In genomic region chr16:30179931-30180330, GRCh38 we compare ENCODE assay signal across 28 cellular contexts.
"Had no signal": no experiment of that assay in that cellular context is flagged by ENCODE, and none has a peak within 500 bp of the region (broad histone marks: within the 10 kb centered on the region; RNA-seq: fewer than 3 reads in every experiment).

No MANE protein-coding gene starts in this region.

- H3K4me2 ChIP-seq: hepatocyte had no signal

- H3K9me3 ChIP-seq: left ventricle myocardium inferior, mucosa of descending colon, neutrophil, ovary, right atrium auricular region, suprapubic skin, thoracic aorta, tibial artery, upper lobe of right lung, uterus had no signal

- H3K36me3 ChIP-seq: left ventricle myocardium inferior, ovary, right atrium auricular region, suprapubic skin, thoracic aorta, tibial artery, upper lobe of right lung, uterus had no signal

- DNase-seq: islet precursor cell; left ventricle myocardium inferior; midbrain; mucosa of descending colon; naive thymus-derived CD4-positive, alpha-beta T cell; occipital lobe; ovary; stimulated activated CD4-positive, alpha-beta T cell treated with anti-CD3 and anti-CD28 coated beads, Interleukin-12 subunit alpha, Interleukin-12 subunit beta, amount 100 ng/mL, for 4 hours; stimulated activated CD4-positive, alpha-beta T cell treated with anti-CD3 and anti-CD28 coated beads, Interleukin-15, amount 100 ng/mL, for 24 hours; stimulated activated CD4-positive, alpha-beta T cell treated with anti-CD3 and anti-CD28 coated beads, Interleukin-2, amount 100 ng/mL, for 24 hours; stimulated activated CD4-positive, alpha-beta T cell treated with anti-CD3 and anti-CD28 coated beads, Interleukin-4, amount 100 ng/mL, for 1 hour; stimulated activated naive CD4-positive, alpha-beta T cell; tibial artery; trophoblast cell; upper lobe of right lung; uterus had no signal

- H3K27ac ChIP-seq: hepatocyte, left ventricle myocardium inferior, neutrophil, ovary, right atrium auricular region, skin epidermis, suprapubic skin, thoracic aorta, tibial artery, upper lobe of right lung, uterus had no signal

- H3K27ac Mint-ChIP-seq: natural killer cell treated with Interleukin-12 subunit alpha and Interleukin-12 subunit beta and Interleukin-15 and Interleukin-18, amount 100 ng/mL, for 72 hours; progenitor cell of endocrine pancreas had no signal

- ATAC-seq: mucosa of descending colon; naive thymus-derived CD4-positive, alpha-beta T cell; natural killer cell treated with Interleukin-12 subunit alpha and Interleukin-12 subunit beta and Interleukin-15 and Interleukin-18, amount 100 ng/mL, for 72 hours; sciatic nerve; upper lobe of right lung had no signal

- H3K9me3 Mint-ChIP-seq: memory B cell; naive thymus-derived CD4-positive, alpha-beta T cell; natural killer cell treated with Interleukin-12 subunit alpha and Interleukin-12 subunit beta and Interleukin-15 and Interleukin-18, amount 100 ng/mL, for 72 hours; stimulated activated naive CD8-positive, alpha-beta T cell treated with anti-CD3 and anti-CD28 coated beads, Interleukin-15, Interleukin-2, amounts not matched to agents 100 ng/mL and 50 ng/mL, for 24 hours had no signal

- H2AFZ ChIP-seq: hepatocyte had no signal

- H3K27me3 Mint-ChIP-seq: memory B cell; naive thymus-derived CD4-positive, alpha-beta T cell; natural killer cell treated with Interleukin-12 subunit alpha and Interleukin-12 subunit beta and Interleukin-15 and Interleukin-18, amount 100 ng/mL, for 72 hours; stimulated activated naive CD8-positive, alpha-beta T cell treated with anti-CD3 and anti-CD28 coated beads, Interleukin-15, Interleukin-2, amounts not matched to agents 100 ng/mL and 50 ng/mL, for 24 hours had no signal

- H3K79me2 ChIP-seq: hepatocyte had no signal

- H3K4me3 ChIP-seq: hepatocyte, left ventricle myocardium inferior, lung, mucosa of descending colon, ovary, right atrium auricular region, skin epidermis, suprapubic skin, thoracic aorta, tibial artery, upper lobe of right lung, uterus had no signal

- H3K27me3 ChIP-seq: hepatocyte, neutrophil, ovary, right atrium auricular region, suprapubic skin, tibial artery, upper lobe of right lung, uterus had no signal

- H3K4me3 Mint-ChIP-seq: memory B cell; natural killer cell treated with Interleukin-12 subunit alpha and Interleukin-12 subunit beta and Interleukin-15 and Interleukin-18, amount 100 ng/mL, for 72 hours; stimulated activated naive CD8-positive, alpha-beta T cell treated with anti-CD3 and anti-CD28 coated beads, Interleukin-15, Interleukin-2, amounts not matched to agents 100 ng/mL and 50 ng/mL, for 24 hours had no signal
